ENCODE assay signal across 8 cellular contexts in genomic region chr3:127588675-127589577, GRCh38. TPM values are rescaled to one million over a fixed set of nuclear protein-coding genes. Genes with fewer than 3 reads are reported as not detected.
DNase-seq lines count a peak whose midpoint lies in the region; ATAC-seq, FAIRE-seq and TF ChIP-seq lines count a peak whose summit lies in the region.

No MANE protein-coding gene starts in this region.

- H2BK12ac ChIP-seq in neuronal stem cell (ENCODE audit: low read length) = no peak overlapping the region

- H2AK5ac ChIP-seq in neuronal stem cell (ENCODE audit: low read depth, low read length) = peak overlapping the region; percentile 25

- no peak overlapping the region for H3K4ac ChIP-seq in neuronal stem cell (ENCODE audit: low read length)

- H3K9me3 ChIP-seq in cardiac muscle cell (ENCODE audit: low read depth) (no peaks in the 10 kb centered on the region), T-helper 17 cell (ENCODE audit: control insufficient read depth, low read length, poor library complexity, severe bottlenecking) (no peaks in the 10 kb centered on the region), neuronal stem cell (replicated peaks in 1 of 2; ENCODE audit: control insufficient read depth in 2 of 2, insufficient read depth in 1 of 2, low read depth in 1 of 2, low read length in 2 of 2) (no peaks in the 10 kb centered on the region)

- H2BK120ac ChIP-seq in neuronal stem cell (ENCODE audit: low read depth, low read length) = no peak overlapping the region

- H2BK15ac ChIP-seq in neuronal stem cell (ENCODE audit: low read length) = peak overlapping the region; percentile 24

- no peak overlapping the region for H2BK5ac ChIP-seq in neuronal stem cell (ENCODE audit: low read length)

- peak overlapping the region; percentile 79 for H3K4me2 ChIP-seq in neuronal stem cell (ENCODE audit: insufficient read depth, low read length, poor library complexity, severe bottlenecking)

- intact Hi-C loops in left ventricle myocardium superior (cut with micrococcal nuclease) = no loop called here

- H3K27ac ChIP-seq in cardiac muscle cell = peak overlapping the region; percentile 97
- H3K27ac ChIP-seq in neuronal stem cell (replicated peaks; ENCODE audit: low read length) = no peak overlapping the region

- peak overlapping the region; percentile 65 for H3K14ac ChIP-seq in neuronal stem cell (ENCODE audit: low read length)

- peak overlapping the region; percentile 61 for H3K27ac Mint-ChIP-seq in T-helper 17 cell

- H3K4me3 Mint-ChIP-seq in T-helper 17 cell = peak overlapping the region; percentile 92

- peaks cover 13% of the 10 kb centered on the region for H3K79me1 ChIP-seq in neuronal stem cell (ENCODE audit: low read depth, low read length)

- WGBS in neuronal stem cell (ENCODE audit: extremely low coverage in 2 of 2, insufficient read length in 2 of 2, insufficient replicate concordance in 1 of 2), 2 donors = no CpG with 5 or more reads among the region's 16 CpGs

- no peaks in the 10 kb centered on the region for H3K27me3 ChIP-seq in cardiac muscle cell
- no peaks in the 10 kb centered on the region for H3K27me3 ChIP-seq in neuronal stem cell (ENCODE audit: control insufficient read depth in 3 of 3, insufficient read depth in 3 of 3, low read depth in 1 of 3, low read length in 3 of 3)

- H3K23ac ChIP-seq in neuronal stem cell (ENCODE audit: low read depth, low read length, poor library complexity) = no peak overlapping the region

- peak overlapping the region; percentile 91 for H2AFZ ChIP-seq in neuronal stem cell (ENCODE audit: low read length)

- H3K4me1 ChIP-seq in cardiac muscle cell (ENCODE audit: low read depth) = peaks cover 11% of the 10 kb centered on the region
- H3K4me1 ChIP-seq in neuronal stem cell (ENCODE audit: control insufficient read depth in 2 of 2, insufficient read depth in 1 of 2, low read depth in 1 of 2, low read length in 2 of 2) = peaks cover 19 to 21% of the 10 kb centered on the region in 2 donors

- H3K4me3 ChIP-seq in cardiac muscle cell (peak overlapping the region; percentile 83), neuronal stem cell (ENCODE audit: low read length in 2 of 2) (peak overlapping the region; percentile 89 to 94)

- H3K36me3 ChIP-seq in cardiac muscle cell (no peaks in the 10 kb centered on the region), neuronal stem cell (replicated peaks in 1 of 2; ENCODE audit: control insufficient read depth in 2 of 2, insufficient read depth in 2 of 2, low read length in 2 of 2) (peaks cover 0 to 5% of the 10 kb centered on the region in 2 donors)

- no peaks in the 10 kb centered on the region for H3K27me3 Mint-ChIP-seq in T-helper 17 cell

- no peak for ATAC-seq in left ventricle myocardium superior
- no peak for ATAC-seq in T-helper 17 cell

- no peak for FAIRE-seq in D721Med (lab: Jason Lieb, UNC)

- TF ChIP-seq CTCF in cardiac muscle cell (IDR thresholded peaks at IDR 0.05; ENCODE audit: low read depth, low read length) = no peak
- no peak for TF ChIP-seq CTCF in D721Med (IDR thresholded peaks at IDR 0.05; ENCODE audit: insufficient read depth, missing control alignments)

- DNase-seq in cardiac muscle cell (ENCODE audit: low read depth in 1 of 2, low spot score in 1 of 2) (peak; percentile 36 to 74), left ventricle myocardium superior (no peak), T-helper 17 cell (no peak), epidermal melanocyte (ENCODE audit: insufficient read length, low spot score) (peak; percentile 41), neuronal stem cell (ENCODE audit: low spot score) (no peak), D721Med (ENCODE audit: insufficient read length, low spot score) (no peak), ureter (ENCODE audit: low spot score) (no peak)
- no peak for DNase-seq in NK-92 treated with Interleukin-12 subunit alpha and Interleukin-12 subunit beta, amount 100 ng/mL, for 24 hours (lab: John Stamatoyannopoulos, UW)

- H3K36me3 Mint-ChIP-seq in T-helper 17 cell (ENCODE audit: low read depth) = no peaks in the 10 kb centered on the region

- no peak overlapping the region for H4K8ac ChIP-seq in neuronal stem cell (ENCODE audit: low read depth, low read length)

- H3K18ac ChIP-seq in neuronal stem cell (ENCODE audit: low read length) = peak overlapping the region; percentile 12

- H3K4me1 Mint-ChIP-seq in T-helper 17 cell = peaks cover 32% of the 10 kb centered on the region

- H4K91ac ChIP-seq in neuronal stem cell (ENCODE audit: low read depth, low read length, poor library complexity) = no peak overlapping the region

- peak overlapping the region; percentile 93 for H3K9ac ChIP-seq in neuronal stem cell (ENCODE audit: low read depth, low read length, poor library complexity)

RNA-seq across cellular contexts. Expression of gene TPRA1, which starts 1.6 kb away (rescaled TPM):
- total RNA-seq in cardiac muscle cell (41.0 and 43.3 TPM in 2 replicates), left ventricle myocardium superior (22.8 TPM), T-helper 17 cell (10 to 100 TPM; 12.5 to 16.6 TPM), ureter (30.5 TPM)
- 39.9 and 40.7 TPM in 2 replicates for polyA plus RNA-seq in cardiac muscle cell
- polyA plus RNA-seq in neuronal stem cell (2013, experiment 1 of 2) = 17.1 TPM
- 16.1 TPM for polyA plus RNA-seq in neuronal stem cell (2013, experiment 2 of 2)

RNA-seq across cellular contexts. Expression of gene MCM2, which starts 9.3 kb away (rescaled TPM):
- total RNA-seq in cardiac muscle cell (43.5 and 76.4 TPM in 2 replicates), left ventricle myocardium superior (8.7 TPM), T-helper 17 cell (10 to 100 TPM in 1 of 2 donors, 1 to 10 TPM in 1; 8.6 to 11.6 TPM), ureter (12.2 TPM)
- polyA plus RNA-seq in cardiac muscle cell = 33.3 and 41.7 TPM in 2 replicates
- polyA plus RNA-seq in neuronal stem cell (2013, experiment 1 of 2) = 68.7 TPM
- 67.7 TPM for polyA plus RNA-seq in neuronal stem cell (2013, experiment 2 of 2)

RNA-seq across cellular contexts. Expression of gene PODXL2, which starts 40.1 kb away (rescaled TPM):
- 18.3 and 24.9 TPM in 2 replicates for total RNA-seq in cardiac muscle cell
- 16.0 and 16.3 TPM in 2 replicates for polyA plus RNA-seq in cardiac muscle cell
- total RNA-seq in left ventricle myocardium superior = 1.5 TPM
- total RNA-seq in T-helper 17 cell = 1 to 10 TPM; 4.8 to 5.5 TPM
- polyA plus RNA-seq in neuronal stem cell (2013, experiment 1 of 2) = 26.3 TPM
- polyA plus RNA-seq in neuronal stem cell (2013, experiment 2 of 2) = 24.4 TPM
- 15.9 TPM for total RNA-seq in ureter

Comparison
In these comparisons a context has a peak if more than half of its experiments do, and no peak if none do; other contexts are left out.
1. DNase-seq: peak in cardiac muscle cell (2 of 2) and epidermal melanocyte (single experiment); none in left ventricle myocardium superior (single experiment), T-helper 17 cell (0 of 3), neuronal stem cell (single experiment), NK-92 treated with Interleukin-12 subunit alpha and Interleukin-12 subunit beta, amount 100 ng/mL, for 24 hours (single experiment), D721Med (single experiment) and ureter (single experiment).